Comparison of ENCODE assay signal across 8 cellular contexts in the genomic region with DNA sequence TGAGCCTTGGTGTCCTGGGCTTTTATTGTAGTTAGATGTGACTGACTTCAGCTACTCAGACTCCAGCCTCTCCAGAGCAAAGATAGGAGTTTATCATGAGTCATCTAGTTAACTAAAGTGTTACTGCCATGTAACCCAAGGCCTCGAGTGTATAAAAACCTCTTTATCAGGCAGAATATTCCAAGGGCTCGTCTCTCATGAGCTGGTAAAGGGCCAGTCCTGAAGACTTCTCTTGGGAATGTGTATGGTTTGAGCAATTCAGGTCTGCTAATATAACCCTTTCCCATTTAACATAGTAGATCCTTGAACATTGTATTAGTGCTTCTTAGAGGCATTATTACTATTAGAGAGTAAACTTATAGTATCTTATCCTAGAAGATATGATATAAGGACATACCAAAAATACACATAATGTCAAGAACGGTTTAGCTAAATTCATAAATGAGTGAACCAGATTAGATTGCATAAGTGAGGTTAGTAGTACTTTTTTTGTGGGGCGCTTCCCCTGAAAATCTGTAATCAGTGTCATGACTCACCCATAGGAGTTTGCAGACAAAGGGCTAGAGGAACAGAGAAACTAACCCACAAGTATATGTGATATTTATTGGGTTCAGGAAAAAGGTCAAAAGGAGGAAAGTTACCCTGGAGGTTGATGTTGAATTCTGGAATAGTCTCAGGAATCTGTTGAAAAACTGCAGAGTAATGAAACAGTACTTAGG. TPM values are rescaled to one million over a fixed set of nuclear protein-coding genes. Genes with fewer than 3 reads are reported as not detected.
DNase-seq lines count a peak whose midpoint lies in the region; ATAC-seq and TF ChIP-seq lines count a peak whose summit lies in the region.

No MANE protein-coding gene starts in this region.

- DNase-seq in MM.1S = no peak
- peak; percentile 48 for DNase-seq in epithelial cell of prostate (ENCODE audit: low read depth, low spot score)
- DNase-seq in stomach = no peak
- no peak for DNase-seq in NCI-H2196 (lab: John Stamatoyannopoulos, UW; ENCODE audit: unreplicated experiment)
- DNase-seq in activated effector memory CD4-positive, alpha-beta T cell treated with anti-CD3 and anti-CD28 coated beads, Interleukin-2, amount 50 U/mL, for 16 hours = no peak

- no peak overlapping the region for H3K9ac ChIP-seq in MM.1S (ENCODE audit: low read length)

- H3K4me3 ChIP-seq in MM.1S (ENCODE audit: low read length) (no peak overlapping the region), stomach (no peak overlapping the region)

- no peak for TF ChIP-seq CTCF in MM.1S (IDR thresholded peaks at IDR 0.05; ENCODE audit: low read length)
- no peak for TF ChIP-seq CTCF in stomach (IDR thresholded peaks at IDR 0.05)

- 36 to 50% (median 40%) methylated on average over 4 of the region's 4 CpGs for WGBS in stomach, 5 donors

- H3K4me2 ChIP-seq in MM.1S (ENCODE audit: low read depth, low read length) = peak overlapping the region; percentile 8; the same call in 1 of the 2 replicates

- H3K27ac ChIP-seq in MM.1S (ENCODE audit: low read length) = no peak overlapping the region
- H3K27ac ChIP-seq in epithelial cell of prostate = peak overlapping the region; percentile 98
- H3K27ac ChIP-seq in stomach = peak overlapping the region in 4 of 5 donors; percentile 3 to 41 (median 25)

- no peaks in the 10 kb centered on the region for H3K9me3 ChIP-seq in MM.1S (replicated peaks; ENCODE audit: insufficient read depth, low read length)
- H3K9me3 ChIP-seq in stomach = no peaks in the 10 kb centered on the region

- no peaks in the 10 kb centered on the region for H3K9me2 ChIP-seq in MM.1S (replicated peaks; ENCODE audit: insufficient read depth, low read length)

- H3K36me3 ChIP-seq in MM.1S (replicated peaks; ENCODE audit: insufficient read depth, low read length) (no peaks in the 10 kb centered on the region), stomach (no peaks in the 10 kb centered on the region)

- intact Hi-C loops in stomach (cut with DNase I; ENCODE audit: low total_unique reads) = no loop called here

- peak; percentile 44 for ATAC-seq in GM21447 (IDR thresholded peaks at IDR 0.05; ENCODE audit: unreplicated experiment)
- ATAC-seq in HG03108 (IDR thresholded peaks at IDR 0.05; ENCODE audit: unreplicated experiment) = no peak
- no peak for ATAC-seq in HG02970 (IDR thresholded peaks at IDR 0.05; ENCODE audit: low FRiP score, unreplicated experiment)

- H3K4me1 ChIP-seq in MM.1S (ENCODE audit: low read length) (peaks cover 35% of the 10 kb centered on the region), stomach (peaks cover 0 to 48% (median 12%) of the 10 kb centered on the region in 4 donors)

- no peak for TF ChIP-seq EP300 in stomach (IDR thresholded peaks at IDR 0.05)

- no peaks in the 10 kb centered on the region for H4K20me1 ChIP-seq in MM.1S (ENCODE audit: insufficient read depth, low read length)

- H3F3A ChIP-seq in MM.1S (ENCODE audit: insufficient read depth, low read length) = no peaks in the 10 kb centered on the region; the same call in 1 of the 2 replicates

- H3K27me3 ChIP-seq in MM.1S (replicated peaks; ENCODE audit: insufficient read depth, low read length) (peaks cover 10% of the 10 kb centered on the region; the same call in 1 of the 2 replicates), stomach (no peaks in the 10 kb centered on the region)

- no peak overlapping the region for H2AFZ ChIP-seq in MM.1S (ENCODE audit: low read length)

- no peak for TF ChIP-seq POLR2A in stomach (IDR thresholded peaks at IDR 0.05)

- no peaks in the 10 kb centered on the region for H3K79me2 ChIP-seq in MM.1S (ENCODE audit: low read length)

RNA-seq across cellular contexts. Expression of a gene that starts 16.0 kb away (rescaled TPM):
- total RNA-seq in stomach = 10 to 100 TPM in 4 of 5 donors, 1 to 10 TPM in 1; 3.8 to 39.8 (median 15.8) TPM
- polyA plus RNA-seq in stomach = 10 to 100 TPM in 1 of 3 donors, 1 to 10 TPM in 2; 3.9 to 10.7 (median 7.7) TPM
